8 cellular contexts compared by ENCODE assay signal in the genomic region with DNA sequence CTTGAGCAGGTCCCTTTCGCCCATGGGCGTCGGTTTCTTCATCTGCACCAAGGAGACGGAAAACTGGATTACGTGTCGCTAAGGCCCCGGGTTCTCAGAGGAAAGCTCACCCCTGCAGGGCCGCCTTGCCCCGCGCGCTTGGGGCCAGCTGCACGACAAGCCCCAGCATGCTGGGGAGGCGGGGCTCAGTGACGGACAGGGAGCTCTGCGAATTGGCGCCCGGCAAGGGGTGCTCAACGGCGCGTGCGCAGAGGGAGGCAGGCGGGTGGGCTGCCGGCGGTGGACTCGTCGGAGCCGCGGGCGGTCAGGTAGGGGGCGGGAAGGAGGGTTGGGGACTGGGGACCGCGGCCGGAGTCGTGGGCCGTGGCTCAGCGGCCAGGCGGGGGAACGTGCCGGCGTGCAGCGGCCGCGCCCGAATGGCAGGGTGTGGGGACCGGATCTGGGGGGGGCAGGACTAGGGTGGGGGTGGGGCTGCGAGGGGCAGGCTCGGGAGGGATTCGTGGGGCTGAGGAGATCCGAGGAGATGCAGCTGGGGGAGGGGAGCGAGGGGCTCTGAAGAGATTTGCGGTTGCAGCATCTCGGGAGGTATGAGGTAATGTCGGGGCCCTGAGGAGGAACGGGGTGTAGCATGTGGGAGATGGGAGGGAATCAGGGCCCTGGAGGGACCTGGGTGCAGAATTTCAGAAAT.
DNase-seq lines count a peak whose midpoint lies in the region; ATAC-seq and TF ChIP-seq lines count a peak whose summit lies in the region.

A gene with protein sequence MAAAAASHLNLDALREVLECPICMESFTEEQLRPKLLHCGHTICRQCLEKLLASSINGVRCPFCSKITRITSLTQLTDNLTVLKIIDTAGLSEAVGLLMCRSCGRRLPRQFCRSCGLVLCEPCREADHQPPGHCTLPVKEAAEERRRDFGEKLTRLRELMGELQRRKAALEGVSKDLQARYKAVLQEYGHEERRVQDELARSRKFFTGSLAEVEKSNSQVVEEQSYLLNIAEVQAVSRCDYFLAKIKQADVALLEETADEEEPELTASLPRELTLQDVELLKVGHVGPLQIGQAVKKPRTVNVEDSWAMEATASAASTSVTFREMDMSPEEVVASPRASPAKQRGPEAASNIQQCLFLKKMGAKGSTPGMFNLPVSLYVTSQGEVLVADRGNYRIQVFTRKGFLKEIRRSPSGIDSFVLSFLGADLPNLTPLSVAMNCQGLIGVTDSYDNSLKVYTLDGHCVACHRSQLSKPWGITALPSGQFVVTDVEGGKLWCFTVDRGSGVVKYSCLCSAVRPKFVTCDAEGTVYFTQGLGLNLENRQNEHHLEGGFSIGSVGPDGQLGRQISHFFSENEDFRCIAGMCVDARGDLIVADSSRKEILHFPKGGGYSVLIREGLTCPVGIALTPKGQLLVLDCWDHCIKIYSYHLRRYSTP (plus strand): TSS at position 232 of the 688 bp plus-strand sequence. CDS start 10,438 bp downstream, outside the sequence.

- no peak for TF ChIP-seq CTCF in retinal pigment epithelial cell (conservative IDR thresholded peaks at IDR 0.05; ENCODE audit: low read depth, low read length)

- peak within 1 kb of the TSS; percentile 81 for H3K4me3 ChIP-seq in retinal pigment epithelial cell (ENCODE audit: low read length)

- DNase-seq in NCI-H1930 (lab: John Stamatoyannopoulos, UW) (peak; percentile 88 to 89), T1000 (lab: John Stamatoyannopoulos, UW) (peak; percentile 83), astrocyte of the hippocampus (ENCODE audit: low read depth, low spot score) (peak; percentile 96), hippocampal formation (lab: John Stamatoyannopoulos, UW) (peak; percentile 61 to 89), retinal pigment epithelial cell (ENCODE audit: low read depth) (peak; percentile 52), AML-193 (lab: John Stamatoyannopoulos, UW) (no peak)

- peak; percentile 99 for ATAC-seq in GM18502 (IDR thresholded peaks at IDR 0.05; ENCODE audit: poor library complexity, unreplicated experiment)
- peak; percentile 98 for ATAC-seq in HG02884 (IDR thresholded peaks at IDR 0.05; ENCODE audit: unreplicated experiment)

Comparison
In these comparisons a context has a peak if more than half of its experiments do, and no peak if none do; other contexts are left out.
1. DNase-seq: peak in NCI-H1930 (2 of 2), T1000 (single experiment), astrocyte of the hippocampus (single experiment), hippocampal formation (2 of 2) and retinal pigment epithelial cell (single experiment); none in AML-193 (0 of 2).